In the genomic region with DNA sequence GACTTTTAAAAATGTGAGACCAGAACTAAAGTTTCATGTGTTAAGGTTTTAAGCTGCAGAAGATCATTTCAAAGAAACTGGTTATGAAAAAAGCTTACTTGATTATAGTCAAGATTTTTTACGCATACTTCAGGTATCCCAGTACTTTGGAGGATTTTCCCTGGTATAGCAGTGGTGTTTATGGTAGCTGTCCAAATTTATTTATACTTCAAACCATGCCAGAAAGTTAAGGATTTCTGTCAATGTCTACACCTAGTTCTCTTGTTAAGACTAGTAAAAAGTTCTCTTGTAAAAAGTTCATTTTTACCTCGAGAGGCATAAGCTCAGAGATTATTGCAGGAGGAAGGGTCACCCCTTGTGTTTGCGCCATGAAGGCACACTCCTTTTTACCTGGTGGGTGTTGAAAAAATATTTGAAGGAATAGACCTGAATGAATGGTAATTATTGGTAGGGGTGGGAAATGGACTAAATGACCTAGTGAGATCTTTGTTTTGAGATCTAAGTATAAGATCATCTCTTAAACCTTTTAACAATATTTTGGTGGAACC, we compare ENCODE assay signal across 8 cellular contexts. TPM values are rescaled to one million over a fixed set of nuclear protein-coding genes. Genes with fewer than 3 reads are reported as not detected.
DNase-seq lines count a peak whose midpoint lies in the region; ATAC-seq and TF ChIP-seq lines count a peak whose summit lies in the region.

No MANE protein-coding gene starts in this region.

- DNase-seq in Karpas-422: no peak
- no peak for DNase-seq in WERI-Rb-1
- DNase-seq in cerebellar cortex (ENCODE audit: low spot score): no peak

- peaks cover 43% of the 10 kb centered on the region for H3K4me1 Mint-ChIP-seq in dendritic cell treated with granulocyte-macrophage colony-stimulating factor and Interleukin-4, amounts not matched to agents 40 ng/mL and 50 ng/mL, for 4 days (ENCODE audit: low read depth)
- H3K4me1 Mint-ChIP-seq in nephron: peaks cover 52% of the 10 kb centered on the region

- TF ChIP-seq CTCF in nephron (IDR thresholded peaks at IDR 0.05; ENCODE audit: unreplicated experiment in 3 of 3) (no peak), WERI-Rb-1 (IDR thresholded peaks at IDR 0.05; ENCODE audit: low read depth, low read length) (no peak)

- peaks cover 42 to 68% (median 56%) of the 10 kb centered on the region in 10 experiments for H3K4me1 ChIP-seq in BLaER1 treated with 17β-estradiol and CSF1 and Interleukin-3, amounts not matched to agents 10 nM and 100 nM
- peaks cover 64% of the 10 kb centered on the region for H3K4me1 ChIP-seq in Karpas-422 (ENCODE audit: low read length)

- H3K9me3 ChIP-seq in BLaER1 treated with 17β-estradiol and CSF1 and Interleukin-3, amounts not matched to agents 10 nM and 100 nM (replicated peaks in 1 of 11): peaks cover 0 to 10% (median 0%) of the 10 kb centered on the region in 11 experiments; a peak in 1 of 22 replicates
- H3K9me3 ChIP-seq in Karpas-422 (ENCODE audit: low read length): no peaks in the 10 kb centered on the region
- H3K9me3 ChIP-seq in WERI-Rb-1 (ENCODE audit: severe bottlenecking): no peaks in the 10 kb centered on the region

- H3K27me3 ChIP-seq in BLaER1 treated with 17β-estradiol and CSF1 and Interleukin-3, amounts not matched to agents 10 nM and 100 nM: no peaks in the 10 kb centered on the region
- H3K27me3 ChIP-seq in Karpas-422 (ENCODE audit: low read length) (no peaks in the 10 kb centered on the region), WERI-Rb-1 (ENCODE audit: insufficient read depth, low read depth, severe bottlenecking) (no peaks in the 10 kb centered on the region)

- H3K27me3 Mint-ChIP-seq in dendritic cell treated with granulocyte-macrophage colony-stimulating factor and Interleukin-4, amounts not matched to agents 40 ng/mL and 50 ng/mL, for 4 days: no peaks in the 10 kb centered on the region
- H3K27me3 Mint-ChIP-seq in nephron (ENCODE audit: low read depth): peaks cover 4% of the 10 kb centered on the region

- H4K20me1 ChIP-seq in BLaER1 treated with 17β-estradiol and CSF1 and Interleukin-3, amounts not matched to agents 10 nM and 100 nM: peaks cover 25 to 72% (median 67%) of the 10 kb centered on the region in 11 experiments; a peak in 21 of 22 replicates
- peaks cover 49% of the 10 kb centered on the region for H4K20me1 ChIP-seq in Karpas-422 (ENCODE audit: insufficient read depth, low read depth, low read length)

- H3K79me2 ChIP-seq in Karpas-422 (ENCODE audit: low read length): peaks cover 73% of the 10 kb centered on the region

- H3K4me2 ChIP-seq in BLaER1 treated with 17β-estradiol and CSF1 and Interleukin-3, amounts not matched to agents 10 nM and 100 nM: peak overlapping the region; percentile 79 to 95 (median 88)
- peak overlapping the region; percentile 72 for H3K4me2 ChIP-seq in Karpas-422 (ENCODE audit: low read depth, low read length, poor library complexity, severe bottlenecking)

- H3K9me2 ChIP-seq in Karpas-422 (replicated peaks; ENCODE audit: insufficient read depth, low read length): no peaks in the 10 kb centered on the region

- H3K36me3 Mint-ChIP-seq in dendritic cell treated with granulocyte-macrophage colony-stimulating factor and Interleukin-4, amounts not matched to agents 40 ng/mL and 50 ng/mL, for 4 days (ENCODE audit: low read depth): peaks cover 14% of the 10 kb centered on the region
- no peaks in the 10 kb centered on the region for H3K36me3 Mint-ChIP-seq in nephron (ENCODE audit: low read depth)

- peak overlapping the region; percentile 92 to 100 (median 99) for H3K4me3 ChIP-seq in BLaER1 treated with 17β-estradiol and CSF1 and Interleukin-3, amounts not matched to agents 10 nM and 100 nM
- H3K4me3 ChIP-seq in Karpas-422 (ENCODE audit: low read length) (peak overlapping the region; percentile 77), WERI-Rb-1 (ENCODE audit: low read depth, low read length) (no peak overlapping the region; the same call in 1 of the 2 replicates)

- H3K9me3 Mint-ChIP-seq in dendritic cell treated with granulocyte-macrophage colony-stimulating factor and Interleukin-4, amounts not matched to agents 40 ng/mL and 50 ng/mL, for 4 days: no peaks in the 10 kb centered on the region
- H3K9me3 Mint-ChIP-seq in nephron: no peaks in the 10 kb centered on the region

- peaks cover 0 to 11% (median 0%) of the 10 kb centered on the region in 11 experiments; a peak in 4 of 22 replicates for H3K36me3 ChIP-seq in BLaER1 treated with 17β-estradiol and CSF1 and Interleukin-3, amounts not matched to agents 10 nM and 100 nM
- H3K36me3 ChIP-seq in Karpas-422 (ENCODE audit: insufficient read depth, low read length) (no peaks in the 10 kb centered on the region), WERI-Rb-1 (peaks cover 4% of the 10 kb centered on the region; the same call in 1 of the 2 replicates)

- peak overlapping the region; percentile 100; a peak in 21 of 22 replicates for H3K27ac ChIP-seq in BLaER1 treated with 17β-estradiol and CSF1 and Interleukin-3, amounts not matched to agents 10 nM and 100 nM
- H3K27ac ChIP-seq in Karpas-422 (ENCODE audit: low read length): peak overlapping the region; percentile 60; the same call in 1 of the 2 replicates
- H3K27ac ChIP-seq in WERI-Rb-1: no peak overlapping the region

- H2AFZ ChIP-seq in Karpas-422 (ENCODE audit: low read length): no peak overlapping the region

- intact Hi-C loops in dendritic cell treated with granulocyte-macrophage colony-stimulating factor and Interleukin-4, amounts not matched to agents 40 ng/mL and 50 ng/mL, for 4 days (cut with micrococcal nuclease): loop anchor here (5.0 to 10.0 kb wide), 2 partner anchors 193 to 295 kb away; a partner anchor contains a TSS

- peak overlapping the region; percentile 80 for H3K4me3 Mint-ChIP-seq in dendritic cell treated with granulocyte-macrophage colony-stimulating factor and Interleukin-4, amounts not matched to agents 40 ng/mL and 50 ng/mL, for 4 days
- H3K4me3 Mint-ChIP-seq in nephron: peak overlapping the region; percentile 87 to 93 (median 91)

- ATAC-seq in HG02588 (IDR thresholded peaks at IDR 0.05; ENCODE audit: unreplicated experiment): no peak
- no peak for ATAC-seq in GM21717 (IDR thresholded peaks at IDR 0.05; ENCODE audit: unreplicated experiment)

- peak overlapping the region; percentile 100 for H3K9ac ChIP-seq in BLaER1 treated with 17β-estradiol and CSF1 and Interleukin-3, amounts not matched to agents 10 nM and 100 nM
- H3K9ac ChIP-seq in Karpas-422 (ENCODE audit: low read length): peak overlapping the region; percentile 92

- H3K27ac Mint-ChIP-seq in dendritic cell treated with granulocyte-macrophage colony-stimulating factor and Interleukin-4, amounts not matched to agents 40 ng/mL and 50 ng/mL, for 4 days: no peak overlapping the region
- H3K27ac Mint-ChIP-seq in nephron: peak overlapping the region; percentile 28 to 96 (median 66)

RNA-seq across cellular contexts. Expression of a gene that starts 2.8 kb away (rescaled TPM):
- total RNA-seq in Karpas-422 (2014; rRNA removed; shearing (Covaris generic); ENCODE audit: low replicate concordance): 65.3 and 98.2 TPM in 2 replicates
